In genomic region chr22:26786398-26786797, GRCh38 we compare ENCODE assay signal across 26 cellular contexts.
DNase-seq lines count a peak whose midpoint lies in the region; ATAC-seq, FAIRE-seq and TF ChIP-seq lines count a peak whose summit lies in the region.
"Had no signal": no experiment of that assay in that cellular context is flagged by ENCODE, and none has a peak within 500 bp of the region (broad histone marks: within the 10 kb centered on the region; RNA-seq: fewer than 3 reads in every experiment).

No MANE protein-coding gene starts in this region.

- H3F3A ChIP-seq in MM.1S (ENCODE audit: insufficient read depth, low read length): peaks cover 10% of the 10 kb centered on the region

- H3K79me2 ChIP-seq in HepG2 (ENCODE audit: insufficient read depth, low read length) (no peaks in the 10 kb centered on the region), MM.1S (ENCODE audit: low read length) (no peaks in the 10 kb centered on the region), H1 (ENCODE audit: control insufficient read depth in 1 of 2, insufficient read depth in 2 of 2, low read length in 2 of 2) (no peaks in the 10 kb centered on the region)

- POLR2A ChIA-PET in HepG2 (lab: Yijun Ruan, JAX) (no interaction called here), H1 (lab: Charles Lee; ENCODE audit: partially characterized antibody) (interaction anchor here (0.6 kb wide), 1 partner anchor 179 kb away, joined by 3 read pairs; no protein-coding TSS in a partner anchor)

- H2BK5ac ChIP-seq in H1 (ENCODE audit: low read depth, low read length): no peak overlapping the region

- no TSS peak for BruUV-seq in HepG2 (replicated peaks; lab: Mats Ljungman, UMichigan)

- TF ChIP-seq EP300 in HepG2 (IDR thresholded peaks at IDR 0.05; ENCODE audit: low read depth in 2 of 2, low read length in 2 of 2) (no peak), HepG2 (CRISPR knock-in tag; IDR thresholded peaks at IDR 0.05; ENCODE audit: borderline replicate concordance) (no peak), H1 (IDR thresholded peaks at IDR 0.05; ENCODE audit: borderline replicate concordance in 1 of 2, low read depth in 2 of 2, low read length in 2 of 2) (no peak)

- CTCF ChIA-PET in HepG2 (lab: Yijun Ruan, JAX; ENCODE audit: low intra/inter-chr PET ratio, low total read pairs) (no interaction called here), H1 (lab: Charles Lee; ENCODE audit: partially characterized antibody) (interaction anchor here (0.6 to 2.2 kb wide), 4 partner anchors 10 to 144 kb away, joined by 3 to 7 read pairs (median 3); no protein-coding TSS in a partner anchor)

- no peaks in the 10 kb centered on the region for H3K9me2 ChIP-seq in MM.1S (replicated peaks; ENCODE audit: insufficient read depth, low read length)

- H3K23me2 ChIP-seq in H1 (ENCODE audit: low read depth, low read length): no peaks in the 10 kb centered on the region

- H3K4me2 ChIP-seq in HepG2 (ENCODE audit: low read depth, low read length) (no peak overlapping the region), MM.1S (ENCODE audit: low read depth, low read length) (peak overlapping the region; percentile 64), H1 (ENCODE audit: insufficient read depth in 1 of 2, low read depth in 2 of 2, low read length in 2 of 2) (no peak overlapping the region)

- no peak overlapping the region for H2BK120ac ChIP-seq in H1 (replicated peaks; ENCODE audit: low read depth, low read length)

- H3K27me3 ChIP-seq in HepG2 (ENCODE audit: control insufficient read depth in 1 of 2, insufficient read depth in 2 of 2, low read length in 2 of 2) (peaks cover 0 to 49% of the 10 kb centered on the region in 2 experiments; a peak in 4 of 5 replicates), right lobe of liver (no peaks in the 10 kb centered on the region), MM.1S (replicated peaks; ENCODE audit: insufficient read depth, low read length) (no peaks in the 10 kb centered on the region), H1 (replicated peaks in 1 of 4; ENCODE audit: control insufficient read depth in 3 of 4, extremely low read depth in 1 of 4, insufficient read depth in 3 of 4, low read length in 3 of 4) (peaks cover 0 to 3% (median 0%) of the 10 kb centered on the region in 4 experiments; a peak in 2 of 7 replicates), uterus (no peaks in the 10 kb centered on the region)
- H3K27me3 ChIP-seq: SJSA1 had no signal

- no peak for DNase-seq in HepG2 (ENCODE audit: low spot score)
- DNase-seq in right lobe of liver: no peak
- DNase-seq in MM.1S: no peak
- DNase-seq in H1 (ENCODE audit: low read depth in 1 of 2, low spot score in 2 of 2): no peak
- DNase-seq in uterus: no peak
- no peak for DNase-seq in NCI-H2107 treated with DMSO at 0.1 percent for 48 hours (lab: John Stamatoyannopoulos, UW; ENCODE audit: unreplicated experiment)
- no peak for DNase-seq in cardiac septum (ENCODE audit: low spot score)
- DNase-seq: 8988T; ACHN; CD4-positive, alpha-beta T cell; EL; GDM1; H7; IMR-90; NCI-H1105; NCI-H1436 treated with DMSO at 0.1 percent for 48 hours; NCI-H187 treated with DMSO at 0.1 percent for 48 hours; NCI-H524; NCI-H748 treated with DMSO at 0.1 percent for 48 hours; NK-92 treated with Interleukin-12 subunit alpha and Interleukin-12 subunit beta, amount 100 ng/mL, for 24 hours; Right ventricle myocardium superior; RPMI8226 had no signal

- H3K14ac ChIP-seq in H1 (ENCODE audit: insufficient read length): no peak overlapping the region

- FAIRE-seq in HepG2 (lab: Jason Lieb, UNC): no peak
- FAIRE-seq in H1 (lab: Jason Lieb, UNC): no peak
- FAIRE-seq: D721Med, GM12892, GM19239 had no signal

- H3K27ac ChIP-seq in HepG2 (ENCODE audit: extremely low read length, insufficient read depth, low read length): no peak overlapping the region
- no peak overlapping the region for H3K27ac ChIP-seq in right lobe of liver
- H3K27ac ChIP-seq in MM.1S (ENCODE audit: low read length): peak overlapping the region; percentile 42; the same call in 1 of the 2 replicates
- H3K27ac ChIP-seq in H1 (ENCODE audit: low read depth, low read length): no peak overlapping the region
- no peak overlapping the region for H3K27ac ChIP-seq in uterus
- H3K27ac ChIP-seq: SJSA1 had no signal

- H3K4me1 ChIP-seq in HepG2 (ENCODE audit: insufficient read depth, low read length): no peaks in the 10 kb centered on the region
- H3K4me1 ChIP-seq in right lobe of liver: no peaks in the 10 kb centered on the region
- H3K4me1 ChIP-seq in MM.1S (ENCODE audit: low read length): peaks cover 22% of the 10 kb centered on the region
- H3K4me1 ChIP-seq in H1 (replicated peaks in 1 of 4; ENCODE audit: control insufficient read depth in 3 of 4, insufficient read depth in 4 of 4, low read length in 3 of 4): peaks cover 0 to 2% (median 0%) of the 10 kb centered on the region in 4 experiments; a peak in 2 of 7 replicates
- H3K4me1 ChIP-seq in uterus: no peaks in the 10 kb centered on the region
- H3K4me1 ChIP-seq: SJSA1 had no signal

- no peaks in the 10 kb centered on the region for H3K36me3 ChIP-seq in HepG2 (replicated peaks in 1 of 2; ENCODE audit: control insufficient read depth in 1 of 2, insufficient read depth in 2 of 2, low read length in 2 of 2)
- no peaks in the 10 kb centered on the region for H3K36me3 ChIP-seq in right lobe of liver
- no peaks in the 10 kb centered on the region for H3K36me3 ChIP-seq in MM.1S (replicated peaks; ENCODE audit: insufficient read depth, low read length)
- no peaks in the 10 kb centered on the region for H3K36me3 ChIP-seq in H1 (ENCODE audit: control insufficient read depth in 2 of 4, insufficient read depth in 4 of 4, low read length in 3 of 4)
- H3K36me3 ChIP-seq in uterus: no peaks in the 10 kb centered on the region
- H3K36me3 ChIP-seq: SJSA1 had no signal

- no peak overlapping the region for H2BK15ac ChIP-seq in H1 (ENCODE audit: low read length)

- TF ChIP-seq CTCF in HepG2 (CRISPR knock-in tag; IDR thresholded peaks at IDR 0.05) (no peak), right lobe of liver (IDR thresholded peaks at IDR 0.05) (no peak), MM.1S (IDR thresholded peaks at IDR 0.05; ENCODE audit: low read length) (no peak), H1 (IDR thresholded peaks at IDR 0.05; ENCODE audit: control extremely low read depth in 1 of 3, insufficient read depth in 1 of 3, low read depth in 1 of 3, low read length in 3 of 3) (no peak), uterus (IDR thresholded peaks at IDR 0.05) (no peak)

- H2BK20ac ChIP-seq in H1 (ENCODE audit: low read length): 0 out of 2 replicates have a peak overlapping the region, but pooled peaks have one; percentile 9

- H2AFZ ChIP-seq in HepG2 (ENCODE audit: low read length): no peak overlapping the region
- H2AFZ ChIP-seq in MM.1S (ENCODE audit: low read length): no peak overlapping the region
- H2AFZ ChIP-seq in H1 (ENCODE audit: low read length): no peak overlapping the region

- H3K4me3 ChIP-seq in HepG2 (replicated peaks in 1 of 3; ENCODE audit: insufficient read depth in 1 of 3, low read depth in 2 of 3, low read length in 3 of 3): no peak overlapping the region
- H3K4me3 ChIP-seq in right lobe of liver: no peak overlapping the region
- peak overlapping the region; percentile 11; the same call in 1 of the 2 replicates for H3K4me3 ChIP-seq in MM.1S (ENCODE audit: low read length)
- H3K4me3 ChIP-seq in H1 (ENCODE audit: extremely low read depth in 1 of 4, insufficient read depth in 2 of 4, low read depth in 3 of 4, low read length in 4 of 4): no peak overlapping the region
- no peak overlapping the region for H3K4me3 ChIP-seq in uterus
- H3K4me3 ChIP-seq: SJSA1 had no signal

- no peak overlapping the region for H3K4ac ChIP-seq in H1 (replicated peaks; ENCODE audit: insufficient read length, low read depth, low read length)

- WGBS in HepG2 (ENCODE audit: low lambda C conversion rate): 40% methylated on average over 9 of the region's 9 CpGs
- 87% methylated on average over 9 of the region's 9 CpGs for WGBS in right lobe of liver (ENCODE audit: insufficient coverage, low coverage, low lambda C conversion rate, missing lambda C conversion rate)
- 83% methylated on average over 9 of the region's 9 CpGs; no CpG with 5 or more reads in 1 of the 2 experiments for WGBS in H1 (ENCODE audit: extremely low coverage in 1 of 2, insufficient coverage in 1 of 2, insufficient read length in 1 of 2, insufficient replicate concordance in 2 of 2, low coverage in 1 of 2, low lambda C conversion rate in 2 of 2, missing lambda C conversion rate in 1 of 2), 2 experiments

- H3K18ac ChIP-seq in H1 (ENCODE audit: extremely low read depth, low read length): no peak overlapping the region

- no peak overlapping the region for H4K91ac ChIP-seq in H1 (replicated peaks; ENCODE audit: insufficient read length, low read length)

- no peak overlapping the region for H2AK5ac ChIP-seq in H1 (ENCODE audit: low read depth, low read length)

- no peak for TF ChIP-seq RAD21 in HepG2 (CRISPR knock-in tag; IDR thresholded peaks at IDR 0.05)
- no peak for TF ChIP-seq RAD21 in H1 (IDR thresholded peaks at IDR 0.05 in 1 of 2, conservative IDR thresholded peaks at IDR 0.05 in 1 of 2; ENCODE audit: low read depth in 2 of 2, low read length in 2 of 2)

- in situ Hi-C loops in HepG2 (cut with HindIII; ENCODE audit: extremely low pct_ligation_motif_present, low pct_unique_long_range_greater_than_20kb): no loop called here

- no peaks in the 10 kb centered on the region for H4K20me1 ChIP-seq in HepG2 (ENCODE audit: insufficient read depth, low read length)
- H4K20me1 ChIP-seq in MM.1S (ENCODE audit: insufficient read depth, low read length): no peaks in the 10 kb centered on the region
- H4K20me1 ChIP-seq in H1 (replicated peaks in 1 of 2; ENCODE audit: control insufficient read depth in 1 of 2, insufficient read depth in 2 of 2, low read length in 2 of 2): no peaks in the 10 kb centered on the region

- H3K9me3 ChIP-seq in HepG2 (ENCODE audit: low read length): no peaks in the 10 kb centered on the region
- H3K9me3 ChIP-seq in right lobe of liver: no peaks in the 10 kb centered on the region
- H3K9me3 ChIP-seq in MM.1S (replicated peaks; ENCODE audit: insufficient read depth, low read length): no peaks in the 10 kb centered on the region
- H3K9me3 ChIP-seq in H1 (ENCODE audit: insufficient read depth in 2 of 2, low read depth in 1 of 2, low read length in 1 of 2): no peaks in the 10 kb centered on the region
- no peaks in the 10 kb centered on the region for H3K9me3 ChIP-seq in uterus
- H3K9me3 ChIP-seq: SJSA1 had no signal

- H4K8ac ChIP-seq in H1 (ENCODE audit: extremely low read depth, insufficient read depth, low read length): no peak overlapping the region

- H3K56ac ChIP-seq in H1 (replicated peaks; ENCODE audit: insufficient read length, low read depth, low read length): no peak overlapping the region

- intact Hi-C loops in HepG2 (cut with micrococcal nuclease; ENCODE audit: unreplicated experiment) (no loop called here), right lobe of liver (cut with DNase I) (no loop called here), uterus (cut with DNase I; ENCODE audit: low total_unique reads) (no loop called here), cardiac septum (cut with DNase I) (no loop called here)

- no peak overlapping the region for H4K5ac ChIP-seq in H1 (ENCODE audit: insufficient read length, low read depth, low read length)

- TF ChIP-seq POLR2A in HepG2 (IDR thresholded peaks at IDR 0.05; ENCODE audit: insufficient read depth in 1 of 2, low read depth in 2 of 2, low read length in 2 of 2) (no peak), right lobe of liver (IDR thresholded peaks at IDR 0.05) (no peak), H1 (IDR thresholded peaks at IDR 0.05; ENCODE audit: control extremely low read depth in 1 of 2, low read depth in 2 of 2, low read length in 2 of 2) (no peak), uterus (IDR thresholded peaks at IDR 0.05) (no peak)

- no peak overlapping the region for H3K23ac ChIP-seq in H1 (ENCODE audit: insufficient read length)

- no peak for ATAC-seq in HepG2
- ATAC-seq in right lobe of liver: no peak

- no peaks in the 10 kb centered on the region for H3K79me1 ChIP-seq in H1 (ENCODE audit: low read depth, low read length)

- no peak overlapping the region for H3K9ac ChIP-seq in HepG2 (ENCODE audit: insufficient read depth, low read depth, low read length)
- no peak overlapping the region for H3K9ac ChIP-seq in MM.1S (ENCODE audit: low read length)
- H3K9ac ChIP-seq in H1 (replicated peaks in 1 of 4; ENCODE audit: extremely low read depth in 1 of 4, low read depth in 3 of 4, low read length in 3 of 4): no peak overlapping the region

- no peak overlapping the region for H2BK12ac ChIP-seq in H1 (ENCODE audit: low read depth, low read length)
